Comparison of ENCODE assay signal across 1 cellular context in the genomic region with DNA sequence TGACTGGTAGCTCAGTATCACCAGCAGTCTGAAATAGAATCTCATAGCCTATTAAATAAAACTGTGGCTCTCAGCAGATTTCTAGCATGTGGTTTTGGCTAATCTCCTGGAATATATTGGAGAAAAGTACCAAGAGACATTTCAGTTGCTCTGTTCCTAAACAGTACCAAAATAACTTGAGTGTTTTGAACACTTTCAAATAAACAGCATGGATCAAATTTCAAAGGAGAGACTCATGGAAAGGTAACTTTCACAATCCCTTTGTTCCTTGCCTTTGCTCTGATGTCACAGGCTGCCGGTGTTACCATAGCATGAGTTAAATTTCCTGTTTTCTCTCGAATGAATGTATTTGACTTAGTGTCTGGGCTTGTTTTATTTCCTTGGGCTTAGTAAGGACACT.
TF ChIP-seq lines count a peak whose summit lies in the region.

No MANE protein-coding gene starts in this region.

TF ChIP-seq in H1, 55 proteins besides CTCF, POLR2A, EP300 and RAD21:
- TF ChIP-seq CHD2 (IDR thresholded peaks at IDR 0.05; ENCODE audit: low read length) (no peak), FOSL1 (IDR thresholded peaks at IDR 0.05; ENCODE audit: insufficient read depth, low read depth, low read length) (no peak), SAP30 (IDR thresholded peaks at IDR 0.05; ENCODE audit: insufficient read depth, insufficient replicate concordance, low read length) (no peak), SP2 (IDR thresholded peaks at IDR 0.05; ENCODE audit: low read length) (no peak), ZNF274 (IDR thresholded peaks at IDR 0.05; ENCODE audit: borderline replicate concordance, extremely low read depth, low read length) (no peak), CBX5 (IDR thresholded peaks at IDR 0.05; ENCODE audit: low read depth, low read length) (no peak), SUZ12 (IDR thresholded peaks at IDR 0.05; ENCODE audit: low read length) (no peak), CHD1 (IDR thresholded peaks at IDR 0.05; ENCODE audit: low read depth, low read length) (no peak), NRF1 (IDR thresholded peaks at IDR 0.05; ENCODE audit: low read depth, low read length) (no peak), RNF2 (IDR thresholded peaks at IDR 0.05; ENCODE audit: borderline replicate concordance, low read depth, low read length, missing control alignments, poor library complexity, severe bottlenecking) (no peak), TEAD4 (IDR thresholded peaks at IDR 0.05; ENCODE audit: low read depth, low read length) (no peak), KDM1A (IDR thresholded peaks at IDR 0.05; ENCODE audit: borderline replicate concordance, low read length) (no peak), PHF8 (conservative IDR thresholded peaks at IDR 0.05; ENCODE audit: low read depth, low read length) (no peak), CTBP2 (IDR thresholded peaks at IDR 0.05; ENCODE audit: borderline replicate concordance, insufficient read depth, insufficient read length, low read length) (no peak), JUND (IDR thresholded peaks at IDR 0.05; ENCODE audit: low read length) (no peak), ASH2L (IDR thresholded peaks at IDR 0.05; ENCODE audit: low read length) (no peak), YY1 (IDR thresholded peaks at IDR 0.05; ENCODE audit: low read depth, low read length) (no peak), RXRA (IDR thresholded peaks at IDR 0.05; ENCODE audit: insufficient read depth, low read depth, low read length) (no peak)
- TF ChIP-seq, protein P1, sequence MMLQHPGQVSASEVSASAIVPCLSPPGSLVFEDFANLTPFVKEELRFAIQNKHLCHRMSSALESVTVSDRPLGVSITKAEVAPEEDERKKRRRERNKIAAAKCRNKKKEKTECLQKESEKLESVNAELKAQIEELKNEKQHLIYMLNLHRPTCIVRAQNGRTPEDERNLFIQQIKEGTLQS (IDR thresholded peaks at IDR 0.05; ENCODE audit: insufficient read depth, low read depth, low read length), result no peak
- TF ChIP-seq, protein P2, sequence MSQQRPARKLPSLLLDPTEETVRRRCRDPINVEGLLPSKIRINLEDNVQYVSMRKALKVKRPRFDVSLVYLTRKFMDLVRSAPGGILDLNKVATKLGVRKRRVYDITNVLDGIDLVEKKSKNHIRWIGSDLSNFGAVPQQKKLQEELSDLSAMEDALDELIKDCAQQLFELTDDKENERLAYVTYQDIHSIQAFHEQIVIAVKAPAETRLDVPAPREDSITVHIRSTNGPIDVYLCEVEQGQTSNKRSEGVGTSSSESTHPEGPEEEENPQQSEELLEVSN (IDR thresholded peaks at IDR 0.05), result no peak
TF ChIP-seq in H1: peak in this region for 0.
